In the genomic region with DNA sequence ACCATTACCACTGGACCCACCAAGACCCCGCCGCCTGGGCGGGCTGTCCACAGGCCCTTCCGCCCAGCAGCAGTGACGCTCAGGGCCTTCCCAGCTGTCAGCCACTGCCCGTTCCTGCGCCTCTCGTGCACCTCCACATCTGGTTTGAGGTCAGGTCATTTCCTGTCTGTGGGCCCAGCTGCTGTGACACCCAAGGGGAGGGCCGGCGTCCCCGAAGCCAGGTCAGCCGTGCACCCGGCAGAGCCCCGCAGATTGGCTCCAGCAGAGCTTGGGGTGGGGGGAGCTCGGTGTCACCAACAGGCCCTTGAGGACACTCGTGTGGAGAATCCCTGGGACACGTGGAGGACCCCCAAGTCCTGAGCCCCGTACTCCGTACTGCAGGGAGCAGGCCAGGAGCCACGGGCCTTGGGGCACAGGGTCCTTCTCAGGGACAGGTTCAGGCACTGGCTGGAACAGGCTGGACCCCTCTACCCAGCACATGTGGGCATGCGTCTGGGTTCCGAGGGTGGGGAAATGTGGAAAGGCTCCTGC, we compare ENCODE assay signal across 11 cellular contexts.
DNase-seq lines count a peak whose midpoint lies in the region; ATAC-seq and TF ChIP-seq lines count a peak whose summit lies in the region.
"Had no signal": no experiment of that assay in that cellular context is flagged by ENCODE, and none has a peak within 500 bp of the region (broad histone marks: within the 10 kb centered on the region; RNA-seq: fewer than 3 reads in every experiment).

No MANE protein-coding gene starts in this region.

- ATAC-seq in GM21367 (IDR thresholded peaks at IDR 0.05; ENCODE audit: unreplicated experiment) (no peak), HG03521 (IDR thresholded peaks at IDR 0.05; ENCODE audit: unreplicated experiment) (no peak)
- ATAC-seq: T-helper 17 cell had no signal

- TF ChIP-seq POLR2A in GM19193 (IDR thresholded peaks at IDR 0.05; ENCODE audit: extremely low read depth, insufficient read depth, insufficient read length), result peak; percentile 30

- DNase-seq in activated gamma-delta T cell treated with Interleukin-2 at 50 U/mL for 16 hours (peak; percentile 46), GM03348 (ENCODE audit: low spot score) (no peak)
- DNase-seq: C1 segment of cervical spinal cord, dorsolateral prefrontal cortex, naive B cell, T-helper 17 cell, trophoblast cell had no signal

- H3K27ac ChIP-seq in 22Rv1, result peak overlapping the region; percentile 98

- no peak for TF ChIP-seq CTCF in 22Rv1 (IDR thresholded peaks at IDR 0.05)
